ENCODE assay signal across 8 cellular contexts in the genomic region with DNA sequence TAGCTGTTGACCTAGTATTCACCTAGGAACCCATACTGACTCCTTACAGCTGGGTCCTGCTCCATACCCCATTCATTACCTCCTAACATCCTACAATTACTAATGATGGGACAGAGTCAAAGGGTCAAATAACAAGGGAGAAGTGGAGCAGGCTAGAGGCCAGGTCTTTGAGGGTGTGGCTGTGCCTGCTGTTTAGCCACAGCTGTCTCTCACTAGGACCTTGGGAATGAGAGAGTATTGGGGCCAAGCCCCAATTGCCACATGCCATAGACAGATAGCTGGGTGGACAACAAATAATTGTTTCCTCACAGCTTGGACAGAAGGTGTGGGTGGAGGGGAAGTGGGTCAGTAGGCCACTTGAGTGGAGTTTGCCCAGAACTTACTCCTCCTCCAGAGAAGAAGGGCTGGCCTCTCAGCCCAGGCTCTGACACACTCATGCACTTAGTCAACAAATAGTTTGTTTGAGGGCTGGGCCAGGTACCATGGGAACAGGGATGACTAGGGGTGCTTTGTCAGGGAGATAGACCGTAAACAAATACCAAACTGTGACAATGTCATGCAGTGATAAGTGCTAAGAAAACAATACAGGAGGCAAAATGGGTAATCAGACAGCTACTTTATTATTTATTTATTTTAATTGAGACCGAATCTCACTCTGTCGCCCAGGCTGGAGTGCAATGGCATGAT. TPM values are rescaled to one million over a fixed set of nuclear protein-coding genes. Genes with fewer than 3 reads are reported as not detected.
DNase-seq lines count a peak whose midpoint lies in the region; ATAC-seq and TF ChIP-seq lines count a peak whose summit lies in the region.

No MANE protein-coding gene starts in this region.

- CTCF ChIA-PET in BJ (lab: Yijun Ruan, JAX): interaction anchor here (0.8 to 4.8 kb wide), 7 partner anchors 14 to 336 kb away, joined by 3 to 17 read pairs (median 4); partner anchors contain the start of gene NRN1L
- CTCF ChIA-PET in activated CD4-positive, alpha-beta memory T cell treated with anti-CD3 and anti-CD28 coated beads for 36 hours (lab: Charles Lee): interaction anchor here (0.7 to 2.2 kb wide), 6 partner anchors 8 to 228 kb away, joined by 3 to 8 read pairs (median 3); partner anchors contain the start of gene NRN1L

- H3K4me3 Mint-ChIP-seq in activated CD4-positive, alpha-beta memory T cell treated with anti-CD3 and anti-CD28 coated beads for 36 hours: no peak overlapping the region

- ATAC-seq in GM18907 (IDR thresholded peaks at IDR 0.05; ENCODE audit: unreplicated experiment): no peak

- H3K4me2 ChIP-seq in osteoblast (ENCODE audit: insufficient read depth, low read length): peak overlapping the region; percentile 49

- no peaks in the 10 kb centered on the region for H3K27me3 Mint-ChIP-seq in activated CD4-positive, alpha-beta memory T cell treated with anti-CD3 and anti-CD28 coated beads for 36 hours

- H3K27me3 ChIP-seq in BJ (ENCODE audit: control insufficient read depth, insufficient read depth, low read length) (no peaks in the 10 kb centered on the region), osteoblast (ENCODE audit: insufficient read depth, low read length) (no peaks in the 10 kb centered on the region)

- peak overlapping the region; percentile 3 for H3K27ac Mint-ChIP-seq in activated CD4-positive, alpha-beta memory T cell treated with anti-CD3 and anti-CD28 coated beads for 36 hours

- peaks cover 96% of the 10 kb centered on the region for H3K79me2 ChIP-seq in osteoblast (ENCODE audit: insufficient read depth, low read length)

- no peak overlapping the region for H2AFZ ChIP-seq in osteoblast (ENCODE audit: low read length)

- H3K9me3 ChIP-seq in osteoblast (ENCODE audit: low read depth, low read length): no peaks in the 10 kb centered on the region

- TF ChIP-seq CTCF in BJ (IDR thresholded peaks at IDR 0.05; ENCODE audit: insufficient read depth, low read depth, low read length) (no peak), fibroblast of villous mesenchyme (IDR thresholded peaks at IDR 0.05; ENCODE audit: insufficient read depth, low read depth, low read length) (no peak), osteoblast (IDR thresholded peaks at IDR 0.05; ENCODE audit: extremely low read depth, low read depth, low read length) (no peak)

- intact Hi-C loops in activated CD4-positive, alpha-beta memory T cell treated with anti-CD3 and anti-CD28 coated beads for 36 hours (cut with micrococcal nuclease): no loop called here

- POLR2A ChIA-PET in BJ (lab: Charles Lee): no interaction called here
- POLR2A ChIA-PET in activated CD4-positive, alpha-beta memory T cell treated with anti-CD3 and anti-CD28 coated beads for 36 hours (lab: Charles Lee): interaction anchor here (1.1 kb wide), 1 partner anchor 10 kb away, joined by 4 read pairs; the partner anchor contains the start of gene CENPT

- peak overlapping the region; percentile 97 for H3K27ac ChIP-seq in osteoblast (ENCODE audit: low read depth, low read length)

- H4K20me1 ChIP-seq in osteoblast (ENCODE audit: insufficient read depth, low read length): peaks cover 62% of the 10 kb centered on the region

- DNase-seq in BJ (ENCODE audit: low read depth) (peak; percentile 96), HT-29 (ENCODE audit: low spot score) (peak; percentile 96), fibroblast of villous mesenchyme (ENCODE audit: low read depth) (peak; percentile 84), osteoblast (ENCODE audit: insufficient read length, low spot score, missing footprints) (peak; percentile 98), activated gamma-delta T cell treated with Interleukin-2 at 50 U/mL for 16 hours (no peak), NCI-H446 (lab: John Stamatoyannopoulos, UW) (no peak)
- peak; percentile 63 for DNase-seq in activated CD4-positive, alpha-beta memory T cell treated with anti-CD3 and anti-CD28 coated beads for 36 hours

- H3K4me1 Mint-ChIP-seq in activated CD4-positive, alpha-beta memory T cell treated with anti-CD3 and anti-CD28 coated beads for 36 hours (ENCODE audit: low read depth): peaks cover 38% of the 10 kb centered on the region

- H3K4me3 ChIP-seq in BJ (ENCODE audit: low read depth, low read length) (no peak overlapping the region), fibroblast of villous mesenchyme (ENCODE audit: low read depth, low read length) (no peak overlapping the region), osteoblast (ENCODE audit: insufficient read depth, low read length) (no peak overlapping the region)

- peaks cover 41% of the 10 kb centered on the region for H3K4me1 ChIP-seq in osteoblast (ENCODE audit: insufficient read depth, low read length)

- H3K36me3 ChIP-seq in BJ (ENCODE audit: control insufficient read depth, insufficient read depth, low read length) (peaks cover 1% of the 10 kb centered on the region; the same call in 1 of the 2 replicates), osteoblast (ENCODE audit: insufficient read depth, low read length) (peaks cover 17% of the 10 kb centered on the region)

- H3K36me3 Mint-ChIP-seq in activated CD4-positive, alpha-beta memory T cell treated with anti-CD3 and anti-CD28 coated beads for 36 hours: no peaks in the 10 kb centered on the region

- H3K9me3 Mint-ChIP-seq in activated CD4-positive, alpha-beta memory T cell treated with anti-CD3 and anti-CD28 coated beads for 36 hours: no peaks in the 10 kb centered on the region

RNA-seq across cellular contexts. Expression of gene CENPT, which starts 10.2 kb away (rescaled TPM):
- 26.2 and 42.4 TPM in 2 replicates for polyA plus RNA-seq in BJ (2011; rRNA removed)
- 25.1 and 44.8 TPM in 2 replicates for polyA minus RNA-seq in BJ (2011; rRNA and poly(A)+ RNA removed)
- total RNA-seq in HT-29 (2014; rRNA removed; shearing (Covaris generic)): 42.8 and 43.2 TPM in 2 replicates
- 10 to 100 TPM; 39.2 to 40.2 TPM for total RNA-seq in activated CD4-positive, alpha-beta memory T cell treated with anti-CD3 and anti-CD28 coated beads for 36 hours
- total RNA-seq in fibroblast of villous mesenchyme (31.6 and 39.7 TPM in 2 replicates), osteoblast (24.2 and 25.6 TPM in 2 replicates)

RNA-seq across cellular contexts. Expression of gene NUTF2, which starts 11.0 kb away (rescaled TPM):
- 173 and 230 TPM in 2 replicates for polyA plus RNA-seq in BJ (2011; rRNA removed)
- 288 and 396 TPM in 2 replicates for polyA minus RNA-seq in BJ (2011; rRNA and poly(A)+ RNA removed)
- total RNA-seq in HT-29 (2014; rRNA removed; shearing (Covaris generic)): 158 and 183 TPM in 2 replicates
- 100 to 1,000 TPM; 141 to 148 TPM for total RNA-seq in activated CD4-positive, alpha-beta memory T cell treated with anti-CD3 and anti-CD28 coated beads for 36 hours
- total RNA-seq in fibroblast of villous mesenchyme (255 and 342 TPM in 2 replicates), osteoblast (203 TPM in 2 replicates)

RNA-seq across cellular contexts. Expression of gene EDC4, which starts 15.2 kb away (rescaled TPM):
- polyA plus RNA-seq in BJ (2011; rRNA removed): 19.9 and 27.4 TPM in 2 replicates
- 68.5 and 68.9 TPM in 2 replicates for polyA minus RNA-seq in BJ (2011; rRNA and poly(A)+ RNA removed)
- 107 and 121 TPM in 2 replicates for total RNA-seq in HT-29 (2014; rRNA removed; shearing (Covaris generic))
- 10 to 100 TPM; 88.6 to 94.2 TPM for total RNA-seq in activated CD4-positive, alpha-beta memory T cell treated with anti-CD3 and anti-CD28 coated beads for 36 hours
- total RNA-seq in fibroblast of villous mesenchyme (60.6 and 85.1 TPM in 2 replicates), osteoblast (45.7 and 60.8 TPM in 2 replicates)

RNA-seq across cellular contexts. Expression of gene THAP11, which starts 15.6 kb away (rescaled TPM):
- polyA plus RNA-seq in BJ (2011; rRNA removed): 20.1 and 25.8 TPM in 2 replicates
- polyA minus RNA-seq in BJ (2011; rRNA and poly(A)+ RNA removed): 8.1 and 12.3 TPM in 2 replicates
- 66.3 and 80.9 TPM in 2 replicates for total RNA-seq in HT-29 (2014; rRNA removed; shearing (Covaris generic))
- total RNA-seq in activated CD4-positive, alpha-beta memory T cell treated with anti-CD3 and anti-CD28 coated beads for 36 hours: 10 to 100 TPM; 31.8 to 32.1 TPM
- total RNA-seq in fibroblast of villous mesenchyme (24.8 and 28.9 TPM in 2 replicates), osteoblast (23.6 and 25.7 TPM in 2 replicates)

RNA-seq across cellular contexts. Expression of gene NRN1L, which starts 27.0 kb away (rescaled TPM):
- polyA plus RNA-seq in BJ (2011; rRNA removed): 0.22 and 0.27 TPM in 2 replicates
- not detected in 2 replicates for polyA minus RNA-seq in BJ (2011; rRNA and poly(A)+ RNA removed)
- 0.64 and 2.5 TPM in 2 replicates for total RNA-seq in HT-29 (2014; rRNA removed; shearing (Covaris generic))
- total RNA-seq in activated CD4-positive, alpha-beta memory T cell treated with anti-CD3 and anti-CD28 coated beads for 36 hours: under 1 TPM in 1 of 2 experiments, not detected in 1; 0.76 TPM
- not detected in 2 replicates for total RNA-seq in fibroblast of villous mesenchyme
- total RNA-seq in osteoblast: 0.29 TPM in 1 of 2 replicates, not detected in the other

Comparison
In these comparisons a context has a peak if more than half of its experiments do, and no peak if none do; other contexts are left out.
1. DNase-seq: peak in BJ (single experiment), HT-29 (single experiment), activated CD4-positive, alpha-beta memory T cell treated with anti-CD3 and anti-CD28 coated beads for 36 hours (single experiment), fibroblast of villous mesenchyme (single experiment) and osteoblast (single experiment); none in activated gamma-delta T cell treated with Interleukin-2 at 50 U/mL for 16 hours (single experiment) and NCI-H446 (0 of 2).